17 cellular contexts compared by ENCODE assay signal in genomic region chr5:175800656-175801081, GRCh38.
DNase-seq lines count a peak whose midpoint lies in the region; ATAC-seq and TF ChIP-seq lines count a peak whose summit lies in the region.
"Had no signal": no experiment of that assay in that cellular context is flagged by ENCODE, and none has a peak within 500 bp of the region (broad histone marks: within the 10 kb centered on the region; RNA-seq: fewer than 3 reads in every experiment).

No MANE protein-coding gene starts in this region.

- H3K4me1 Mint-ChIP-seq in activated CD8-positive, alpha-beta T cell treated with anti-CD3 and anti-CD28 coated beads, Interleukin-2, amount 10 ng/mL, durations not matched to agents 7 days and 5 days (ENCODE audit: low read depth), result peaks cover 5% of the 10 kb centered on the region
- H3K4me1 Mint-ChIP-seq: central memory CD8-positive, alpha-beta T cell had no signal

- CTCF ChIA-PET in activated CD8-positive, alpha-beta T cell treated with anti-CD3 and anti-CD28 coated beads, Interleukin-2, amount 10 ng/mL, durations not matched to agents 7 days and 5 days (lab: Charles Lee), result no interaction called here

- H3K9me3 Mint-ChIP-seq in activated CD8-positive, alpha-beta T cell treated with anti-CD3 and anti-CD28 coated beads, Interleukin-2, amount 10 ng/mL, durations not matched to agents 7 days and 5 days (ENCODE audit: insufficient read depth), result no peaks in the 10 kb centered on the region

- H3K4me3 Mint-ChIP-seq in activated CD8-positive, alpha-beta T cell treated with anti-CD3 and anti-CD28 coated beads, Interleukin-2, amount 10 ng/mL, durations not matched to agents 7 days and 5 days, result no peak overlapping the region
- H3K4me3 Mint-ChIP-seq: central memory CD8-positive, alpha-beta T cell; stimulated activated naive CD8-positive, alpha-beta T cell treated with anti-CD3 and anti-CD28 coated beads, Interleukin-15, Interleukin-2, amounts not matched to agents 100 ng/mL and 50 ng/mL, for 24 hours had no signal

- peaks cover 35% of the 10 kb centered on the region for H3K27me3 Mint-ChIP-seq in activated CD8-positive, alpha-beta T cell treated with anti-CD3 and anti-CD28 coated beads, Interleukin-2, amount 10 ng/mL, durations not matched to agents 7 days and 5 days (ENCODE audit: low read depth)

- no peaks in the 10 kb centered on the region for H3K36me3 Mint-ChIP-seq in activated CD8-positive, alpha-beta T cell treated with anti-CD3 and anti-CD28 coated beads, Interleukin-2, amount 10 ng/mL, durations not matched to agents 7 days and 5 days (ENCODE audit: low read depth)

- H3K27ac Mint-ChIP-seq in activated CD8-positive, alpha-beta T cell treated with anti-CD3 and anti-CD28 coated beads, Interleukin-2, amount 10 ng/mL, durations not matched to agents 7 days and 5 days, result no peak overlapping the region
- H3K27ac Mint-ChIP-seq: stimulated activated naive CD8-positive, alpha-beta T cell treated with anti-CD3 and anti-CD28 coated beads, Interleukin-15, Interleukin-2, amounts not matched to agents 100 ng/mL and 50 ng/mL, for 24 hours had no signal

- intact Hi-C loops in lower leg skin (cut with DNase I; ENCODE audit: low total_unique reads), result no loop called here

- no peak for ATAC-seq in activated CD8-positive, alpha-beta T cell treated with anti-CD3 and anti-CD28 coated beads, Interleukin-2, amount 10 ng/mL, durations not matched to agents 7 days and 5 days
- ATAC-seq in HG02759 (IDR thresholded peaks at IDR 0.05; ENCODE audit: unreplicated experiment), result no peak

- TF ChIP-seq CTCF in lower leg skin (IDR thresholded peaks at IDR 0.05) (no peak), GM10266 (IDR thresholded peaks at IDR 0.05; ENCODE audit: control insufficient read depth, insufficient read depth, low read depth, missing control alignments) (no peak)

- 55 to 61% methylated on average over 5 of the region's 5 CpGs for WGBS in lower leg skin, 2 donors

- no peak for TF ChIP-seq POLR2A in erythroblast (IDR thresholded peaks at IDR 0.05; ENCODE audit: low read length)
- TF ChIP-seq POLR2A in lower leg skin (IDR thresholded peaks at IDR 0.05), result no peak

- no peak overlapping the region for H3K4me3 ChIP-seq in lower leg skin (ENCODE audit: low read depth, poor library complexity, severe bottlenecking)
- H3K4me3 ChIP-seq: BLaER1 had no signal

- DNase-seq in AG08395 (ENCODE audit: low spot score), result peak; percentile 24
- peak; percentile 69 for DNase-seq in HS-27A (ENCODE audit: low read depth)
- DNase-seq in RPMI7951 (ENCODE audit: low read depth), result peak; percentile 64
- DNase-seq in erythroblast (lab: John Stamatoyannopoulos, UW), result peak; percentile 88
- DNase-seq in lower leg skin (ENCODE audit: low spot score in 2 of 2), result no peak
- DNase-seq in activated CD8-positive, alpha-beta T cell treated with anti-CD3 and anti-CD28 coated beads, Interleukin-2, amount 10 ng/mL, durations not matched to agents 7 days and 5 days, result no peak
- DNase-seq in GM10266 (ENCODE audit: extremely low spot score), result no peak
- DNase-seq: activated CD4-positive, alpha-beta T cell treated with anti-CD3 and anti-CD28 coated beads for 48 hours; activated gamma-delta T cell; GF-D8; islet precursor cell; NCI-H748 treated with DMSO at 0.1 percent for 48 hours; stimulated activated CD4-positive, alpha-beta T cell treated with anti-CD3 and anti-CD28 coated beads, Interleukin-4, amount 100 ng/mL, for 4 hours had no signal

- POLR2A ChIA-PET in activated CD8-positive, alpha-beta T cell treated with anti-CD3 and anti-CD28 coated beads, Interleukin-2, amount 10 ng/mL, durations not matched to agents 7 days and 5 days (lab: Charles Lee), result interaction anchor here (1.0 kb wide), 1 partner anchor 9 kb away, joined by 3 read pairs; no protein-coding TSS in a partner anchor

Comparison
In these comparisons a context has a peak if more than half of its experiments do, and no peak if none do; other contexts are left out.
1. DNase-seq: peak in AG08395 (single experiment), HS-27A (single experiment), RPMI7951 (single experiment) and erythroblast (2 of 2); none in lower leg skin (0 of 2), activated CD8-positive, alpha-beta T cell treated with anti-CD3 and anti-CD28 coated beads, Interleukin-2, amount 10 ng/mL, durations not matched to agents 7 days and 5 days (single experiment) and GM10266 (single experiment).